Comparison of ENCODE assay signal across 8 cellular contexts in the genomic region with DNA sequence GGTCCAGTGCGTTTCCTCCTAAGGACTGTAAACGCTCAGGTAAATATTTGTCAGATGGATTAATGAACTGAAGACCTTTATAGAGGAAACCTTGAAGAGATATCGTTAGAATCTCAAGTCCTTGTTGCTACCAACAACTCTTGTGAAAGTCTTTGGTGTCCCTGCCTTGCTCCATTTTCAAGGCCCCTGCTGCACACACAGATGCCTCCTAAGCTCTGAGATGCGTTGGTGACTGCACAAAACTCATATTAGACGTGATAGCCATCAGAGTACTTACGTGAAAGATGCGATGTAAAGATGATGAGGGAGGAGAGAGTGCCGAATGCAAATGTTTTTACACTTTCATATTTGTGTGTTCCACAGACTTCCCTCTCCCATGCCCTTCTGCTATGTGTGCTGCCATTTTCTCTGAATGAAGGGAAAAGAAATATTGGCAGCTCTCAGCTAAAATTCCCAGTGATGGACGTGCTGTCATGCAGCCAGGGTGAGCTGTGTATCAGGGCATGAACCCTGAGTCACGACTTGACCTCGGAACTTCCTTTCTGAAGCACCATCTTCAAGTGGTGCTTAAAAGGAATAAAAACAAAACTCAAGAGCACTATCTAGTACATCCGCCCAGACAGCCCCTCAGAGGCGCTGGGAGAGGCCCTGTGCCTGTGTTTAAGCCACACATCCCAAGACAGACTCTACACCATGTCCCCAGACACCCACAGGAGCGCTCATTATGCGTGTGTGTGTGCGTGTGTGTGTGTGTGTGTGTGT.
DNase-seq lines count a peak whose midpoint lies in the region; ATAC-seq lines count a peak whose summit lies in the region.

No MANE protein-coding gene starts in this region.

- DNase-seq in NCI-H510A treated with DMSO at 0.1 percent for 48 hours (lab: John Stamatoyannopoulos, UW) = peak; percentile 10
- no peak for DNase-seq in NCI-H510A (lab: John Stamatoyannopoulos, UW)
- DNase-seq in NAMALWA (ENCODE audit: low spot score) = peak; percentile 31
- DNase-seq in activated effector memory CD4-positive, alpha-beta T cell treated with Interleukin-2 at 50 U/mL for 16 hours = peak; percentile 28
- DNase-seq in stimulated activated CD8-positive, alpha-beta memory T cell treated with anti-CD3 and anti-CD28 coated beads, Interleukin-4, amount 100 ng/mL, for 24 hours (ENCODE audit: low read depth) = peak; percentile 12
- DNase-seq in 8988T = no peak
- no peak for DNase-seq in NCI-H1092 treated with DMSO at 0.1 percent for 48 hours (lab: John Stamatoyannopoulos, UW)

- no peak for ATAC-seq in GM21423 (IDR thresholded peaks at IDR 0.05; ENCODE audit: unreplicated experiment)

Comparison
In these comparisons a context has a peak if more than half of its experiments do, and no peak if none do; other contexts are left out.
1. DNase-seq: peak in NCI-H510A treated with DMSO at 0.1 percent for 48 hours (single experiment), NAMALWA (single experiment), activated effector memory CD4-positive, alpha-beta T cell treated with Interleukin-2 at 50 U/mL for 16 hours (single experiment) and stimulated activated CD8-positive, alpha-beta memory T cell treated with anti-CD3 and anti-CD28 coated beads, Interleukin-4, amount 100 ng/mL, for 24 hours (single experiment); none in NCI-H510A (single experiment), 8988T (single experiment) and NCI-H1092 treated with DMSO at 0.1 percent for 48 hours (single experiment).